8 cellular contexts compared by ENCODE assay signal in genomic region chr12:30926243-30927209, GRCh38. TPM values are rescaled to one million over a fixed set of nuclear protein-coding genes. Genes with fewer than 3 reads are reported as not detected.
DNase-seq lines count a peak whose midpoint lies in the region; ATAC-seq and TF ChIP-seq lines count a peak whose summit lies in the region.

Gene TSPAN11, plus strand, starts transcription at chr12:30926748. Its CDS starts 27,244 bp downstream, at chr12:30953992.

- H3K27me3 Mint-ChIP-seq in activated CD4-positive, alpha-beta memory T cell treated with anti-CD3 and anti-CD28 coated beads, Interleukin-2, amount 10 ng/mL, durations not matched to agents 7 days and 5 days: peaks cover 54% of the 10 kb centered on the region

- H3K36me3 ChIP-seq in MG63: no peaks in the 10 kb centered on the region
- no peaks in the 10 kb centered on the region for H3K36me3 ChIP-seq in left lung

- peak within 1 kb of the TSS in 1 of 2 donors; percentile 49 for H3K27ac ChIP-seq in coronary artery
- H3K27ac ChIP-seq in left lung: peak within 1 kb of the TSS in 1 of 2 donors; percentile 18
- H3K27ac ChIP-seq in substantia nigra (ENCODE audit: low read depth, low read length, poor library complexity, severe bottlenecking): no peak within 1 kb of the TSS

- no peak within 1 kb of the TSS for H3K4me3 Mint-ChIP-seq in activated CD4-positive, alpha-beta memory T cell treated with anti-CD3 and anti-CD28 coated beads, Interleukin-2, amount 10 ng/mL, durations not matched to agents 7 days and 5 days

- no peaks in the 10 kb centered on the region for H3K4me1 Mint-ChIP-seq in activated CD4-positive, alpha-beta memory T cell treated with anti-CD3 and anti-CD28 coated beads, Interleukin-2, amount 10 ng/mL, durations not matched to agents 7 days and 5 days

- no peaks in the 10 kb centered on the region for H3K9me3 Mint-ChIP-seq in activated CD4-positive, alpha-beta memory T cell treated with anti-CD3 and anti-CD28 coated beads, Interleukin-2, amount 10 ng/mL, durations not matched to agents 7 days and 5 days

- no peaks in the 10 kb centered on the region for H3K27me3 ChIP-seq in MG63
- H3K27me3 ChIP-seq in left lung: peaks cover 6 to 40% of the 10 kb centered on the region in 2 donors

- H3K27ac Mint-ChIP-seq in activated CD4-positive, alpha-beta memory T cell treated with anti-CD3 and anti-CD28 coated beads, Interleukin-2, amount 10 ng/mL, durations not matched to agents 7 days and 5 days: no peak within 1 kb of the TSS

- peak; percentile 71 for ATAC-seq in left lung
- ATAC-seq in GM18520 (IDR thresholded peaks at IDR 0.05; ENCODE audit: unreplicated experiment): no peak

- CTCF ChIA-PET in activated CD4-positive, alpha-beta memory T cell treated with anti-CD3 and anti-CD28 coated beads, Interleukin-2, amount 10 ng/mL, durations not matched to agents 7 days and 5 days (lab: Charles Lee): interaction anchor here (0.6 kb wide), 1 partner anchor 407 kb away, joined by 3 read pairs; no protein-coding TSS in a partner anchor

- intact Hi-C loops in left lung (cut with DNase I): no loop called here

- no peak for TF ChIP-seq CTCF in coronary artery (IDR thresholded peaks at IDR 0.05)
- TF ChIP-seq CTCF in left lung (IDR thresholded peaks at IDR 0.05): no peak

- no peaks in the 10 kb centered on the region for H3K36me3 Mint-ChIP-seq in activated CD4-positive, alpha-beta memory T cell treated with anti-CD3 and anti-CD28 coated beads, Interleukin-2, amount 10 ng/mL, durations not matched to agents 7 days and 5 days (ENCODE audit: low read depth)

- DNase-seq in ELF-1 (ENCODE audit: low read depth, low spot score) (peak; percentile 54), MG63 (peak; percentile 70), coronary artery (ENCODE audit: low spot score) (no peak), left lung (peak in 1 of 2 donors; percentile 81), substantia nigra (lab: John Stamatoyannopoulos, UW) (peak in 27 of 49 donors; percentile 8 to 67 (median 30)), MV-4-11 (lab: John Stamatoyannopoulos, UW) (no peak)
- no peak for DNase-seq in activated CD4-positive, alpha-beta memory T cell treated with anti-CD3 and anti-CD28 coated beads, Interleukin-2, amount 10 ng/mL, durations not matched to agents 7 days and 5 days

- H3K4me1 ChIP-seq in left lung: peaks cover 4 to 6% of the 10 kb centered on the region in 2 donors

- H3K9me3 ChIP-seq in MG63 (no peaks in the 10 kb centered on the region), left lung (no peaks in the 10 kb centered on the region)

- H3K4me3 ChIP-seq in MG63 (peak within 1 kb of the TSS; percentile 34), coronary artery (peak within 1 kb of the TSS; percentile 72), left lung (peak within 1 kb of the TSS; percentile 30 to 31)

- POLR2A ChIA-PET in activated CD4-positive, alpha-beta memory T cell treated with anti-CD3 and anti-CD28 coated beads, Interleukin-2, amount 10 ng/mL, durations not matched to agents 7 days and 5 days (lab: Charles Lee): no interaction called here

RNA-seq across cellular contexts. Expression of gene TSPAN11, which starts in this region (rescaled TPM):
- total RNA-seq in MG63 (2014; rRNA removed; shearing (Covaris generic); ENCODE audit: low replicate concordance): 1.0 and 1.2 TPM in 2 replicates
- total RNA-seq in left lung: 10 to 100 TPM in 1 of 2 donors, 1 to 10 TPM in 1; 4.1 to 16.6 TPM
- total RNA-seq in activated CD4-positive, alpha-beta memory T cell treated with anti-CD3 and anti-CD28 coated beads, Interleukin-2, amount 10 ng/mL, durations not matched to agents 7 days and 5 days: not detected

Comparison
In these comparisons a context has a peak if more than half of its experiments do, and no peak if none do; other contexts are left out.
1. DNase-seq: peak in ELF-1 (single experiment), MG63 (single experiment) and substantia nigra (27 of 49); none in coronary artery (single experiment), MV-4-11 (single experiment) and activated CD4-positive, alpha-beta memory T cell treated with anti-CD3 and anti-CD28 coated beads, Interleukin-2, amount 10 ng/mL, durations not matched to agents 7 days and 5 days (single experiment).
2. Peak in every context shown above with its lines, with median percentiles within 50 percentile points of each other: H3K4me3 ChIP-seq.